27 cellular contexts compared by ENCODE assay signal in genomic region chr10:26843736-26844135, GRCh38. TPM values are rescaled to one million over a fixed set of nuclear protein-coding genes. Genes with fewer than 3 reads are reported as not detected.
A peak's percentile ranks its signal among the peaks of the same experiment; 100 is the strongest.
DNase-seq lines count a peak whose midpoint lies in the region; ATAC-seq, FAIRE-seq and TF ChIP-seq lines count a peak whose summit lies in the region.
"Had no signal": no experiment of that assay in that cellular context is flagged by ENCODE, and none has a peak within 500 bp of the region (broad histone marks: within the 10 kb centered on the region; RNA-seq: fewer than 3 reads in every experiment).

No MANE protein-coding gene starts in this region.

- H3K9ac ChIP-seq in MM.1S (ENCODE audit: low read length) = no peak overlapping the region
- H3K9ac ChIP-seq in kidney (ENCODE audit: low read length in 2 of 2) = no peak overlapping the region

- peaks cover 42% of the 10 kb centered on the region for H3F3A ChIP-seq in MM.1S (ENCODE audit: insufficient read depth, low read length)

- peak overlapping the region; percentile 7; the same call in 1 of the 2 replicates for H3K27ac ChIP-seq in MM.1S (ENCODE audit: low read length)
- no peak overlapping the region for H3K27ac ChIP-seq in kidney (ENCODE audit: low read depth in 2 of 2, low read length in 2 of 2)
- H3K27ac ChIP-seq: esophagus muscularis mucosa had no signal

- peaks cover 23% of the 10 kb centered on the region for H3K36me3 Mint-ChIP-seq in activated T-cell treated with anti-CD3 and anti-CD28 coated beads, Interleukin-2, amount 50 U/mL, for 24 hours (ENCODE audit: low read depth)
- H3K36me3 Mint-ChIP-seq in dendritic cell treated with granulocyte-macrophage colony-stimulating factor and Interleukin-4, amounts not matched to agents 40 ng/mL and 50 ng/mL, for 4 days (ENCODE audit: low read depth) = peaks cover 26% of the 10 kb centered on the region
- H3K36me3 Mint-ChIP-seq in osteocyte (ENCODE audit: unreplicated experiment) = peaks cover 5% of the 10 kb centered on the region
- H3K36me3 Mint-ChIP-seq in activated CD8-positive, alpha-beta T cell treated with anti-CD3 and anti-CD28 coated beads, Interleukin-2, amount 10 ng/mL, durations not matched to agents 7 days and 5 days (ENCODE audit: low read depth) = peaks cover 21% of the 10 kb centered on the region

- CTCF ChIA-PET in activated CD8-positive, alpha-beta T cell treated with anti-CD3 and anti-CD28 coated beads, Interleukin-2, amount 10 ng/mL, durations not matched to agents 7 days and 5 days (lab: Charles Lee) = no interaction called here

- no peaks in the 10 kb centered on the region for H3K9me3 ChIP-seq in MM.1S (replicated peaks; ENCODE audit: insufficient read depth, low read length)
- no peaks in the 10 kb centered on the region for H3K9me3 ChIP-seq in kidney (ENCODE audit: control insufficient read depth in 1 of 2, low read length in 2 of 2)
- H3K9me3 ChIP-seq: esophagus muscularis mucosa had no signal

- H3K36me3 ChIP-seq in MM.1S (replicated peaks; ENCODE audit: insufficient read depth, low read length) (no peaks in the 10 kb centered on the region; the same call in 1 of the 2 replicates), kidney (ENCODE audit: control insufficient read depth in 1 of 2, insufficient read depth in 2 of 2, low read length in 2 of 2) (no peaks in the 10 kb centered on the region)
- H3K36me3 ChIP-seq: esophagus muscularis mucosa had no signal

- peak overlapping the region; percentile 9; the same call in 1 of the 2 replicates for H3K4me2 ChIP-seq in MM.1S (ENCODE audit: low read depth, low read length)

- no peak for ATAC-seq in activated CD8-positive, alpha-beta T cell treated with anti-CD3 and anti-CD28 coated beads, Interleukin-2, amount 10 ng/mL, durations not matched to agents 7 days and 5 days
- no peak for ATAC-seq in GM18519 (IDR thresholded peaks at IDR 0.05; ENCODE audit: low FRiP score, unreplicated experiment)
- ATAC-seq: right cardiac atrium had no signal

- H3K79me2 ChIP-seq in MM.1S (ENCODE audit: low read length) = peaks cover 94% of the 10 kb centered on the region

- POLR2A ChIA-PET in activated CD8-positive, alpha-beta T cell treated with anti-CD3 and anti-CD28 coated beads, Interleukin-2, amount 10 ng/mL, durations not matched to agents 7 days and 5 days (lab: Charles Lee) = no interaction called here

- H3K27me3 ChIP-seq in MM.1S (replicated peaks; ENCODE audit: insufficient read depth, low read length) = no peaks in the 10 kb centered on the region
- H3K27me3 ChIP-seq: esophagus muscularis mucosa had no signal

- no peak overlapping the region for H3K4me3 Mint-ChIP-seq in activated T-cell treated with anti-CD3 and anti-CD28 coated beads, Interleukin-2, amount 50 U/mL, for 24 hours
- H3K4me3 Mint-ChIP-seq in dendritic cell treated with granulocyte-macrophage colony-stimulating factor and Interleukin-4, amounts not matched to agents 40 ng/mL and 50 ng/mL, for 4 days = no peak overlapping the region
- no peak overlapping the region for H3K4me3 Mint-ChIP-seq in osteocyte (ENCODE audit: unreplicated experiment)
- H3K4me3 Mint-ChIP-seq in activated CD8-positive, alpha-beta T cell treated with anti-CD3 and anti-CD28 coated beads, Interleukin-2, amount 10 ng/mL, durations not matched to agents 7 days and 5 days = no peak overlapping the region
- H3K4me3 Mint-ChIP-seq: type B pancreatic cell had no signal

- H3K4me3 ChIP-seq in MM.1S (ENCODE audit: low read length) = no peak overlapping the region
- H3K4me3 ChIP-seq in kidney (ENCODE audit: low read length in 2 of 2) = no peak overlapping the region
- H3K4me3 ChIP-seq: esophagus muscularis mucosa had no signal

- peaks cover 2% of the 10 kb centered on the region for H3K9me3 Mint-ChIP-seq in activated T-cell treated with anti-CD3 and anti-CD28 coated beads, Interleukin-2, amount 50 U/mL, for 24 hours
- no peaks in the 10 kb centered on the region for H3K9me3 Mint-ChIP-seq in dendritic cell treated with granulocyte-macrophage colony-stimulating factor and Interleukin-4, amounts not matched to agents 40 ng/mL and 50 ng/mL, for 4 days
- H3K9me3 Mint-ChIP-seq in osteocyte (ENCODE audit: unreplicated experiment) = no peaks in the 10 kb centered on the region
- no peaks in the 10 kb centered on the region for H3K9me3 Mint-ChIP-seq in activated CD8-positive, alpha-beta T cell treated with anti-CD3 and anti-CD28 coated beads, Interleukin-2, amount 10 ng/mL, durations not matched to agents 7 days and 5 days (ENCODE audit: insufficient read depth)

- no peaks in the 10 kb centered on the region for H3K9me2 ChIP-seq in MM.1S (replicated peaks; ENCODE audit: insufficient read depth, low read length)

- intact Hi-C loops in dendritic cell treated with granulocyte-macrophage colony-stimulating factor and Interleukin-4, amounts not matched to agents 40 ng/mL and 50 ng/mL, for 4 days (cut with micrococcal nuclease) = no loop called here
- intact Hi-C loops in kidney (cut with DNase I) = no loop called here

- H3K27ac Mint-ChIP-seq in activated T-cell treated with anti-CD3 and anti-CD28 coated beads, Interleukin-2, amount 50 U/mL, for 24 hours = peak overlapping the region; percentile 30
- H3K27ac Mint-ChIP-seq in dendritic cell treated with granulocyte-macrophage colony-stimulating factor and Interleukin-4, amounts not matched to agents 40 ng/mL and 50 ng/mL, for 4 days = peak overlapping the region; percentile 42
- peak overlapping the region; percentile 23 for H3K27ac Mint-ChIP-seq in osteocyte (ENCODE audit: unreplicated experiment)
- no peak overlapping the region for H3K27ac Mint-ChIP-seq in activated CD8-positive, alpha-beta T cell treated with anti-CD3 and anti-CD28 coated beads, Interleukin-2, amount 10 ng/mL, durations not matched to agents 7 days and 5 days
- H3K27ac Mint-ChIP-seq: type B pancreatic cell had no signal

- peaks cover 65% of the 10 kb centered on the region for H3K4me1 Mint-ChIP-seq in activated T-cell treated with anti-CD3 and anti-CD28 coated beads, Interleukin-2, amount 50 U/mL, for 24 hours (ENCODE audit: low read depth)
- H3K4me1 Mint-ChIP-seq in dendritic cell treated with granulocyte-macrophage colony-stimulating factor and Interleukin-4, amounts not matched to agents 40 ng/mL and 50 ng/mL, for 4 days (ENCODE audit: low read depth) = peaks cover 60% of the 10 kb centered on the region
- H3K4me1 Mint-ChIP-seq in osteocyte (ENCODE audit: unreplicated experiment) = peaks cover 22% of the 10 kb centered on the region
- peaks cover 27% of the 10 kb centered on the region for H3K4me1 Mint-ChIP-seq in activated CD8-positive, alpha-beta T cell treated with anti-CD3 and anti-CD28 coated beads, Interleukin-2, amount 10 ng/mL, durations not matched to agents 7 days and 5 days (ENCODE audit: low read depth)

- H3K4me1 ChIP-seq in MM.1S (ENCODE audit: low read length) (peaks cover 43% of the 10 kb centered on the region), kidney (ENCODE audit: control insufficient read depth in 1 of 2, insufficient read depth in 1 of 2, low read depth in 1 of 2, low read length in 2 of 2) (peaks cover 0 to 5% of the 10 kb centered on the region in 2 donors)

- no peak overlapping the region for H2AFZ ChIP-seq in MM.1S (ENCODE audit: low read length)

- no peak for DNase-seq in activated T-cell treated with anti-CD3 and anti-CD28 coated beads, Interleukin-2, amount 50 U/mL, for 24 hours
- no peak for DNase-seq in activated T-cell treated with anti-CD3 and anti-CD28 coated beads, Interleukin-2, amount 50 U/mL, for 48 hours
- DNase-seq in MM.1S (no peak), osteocyte (ENCODE audit: extremely low spot score, unreplicated experiment) (no peak), kidney (no peak)
- DNase-seq in activated CD8-positive, alpha-beta T cell treated with anti-CD3 and anti-CD28 coated beads, Interleukin-2, amount 10 ng/mL, durations not matched to agents 7 days and 5 days = no peak
- DNase-seq: activated CD4-positive, alpha-beta T cell treated with anti-CD3 and anti-CD28 coated beads, Interleukin-2, amount 50 U/mL, for 1 hour; activated CD8-positive, alpha-beta memory T cell treated with anti-CD3 and anti-CD28 coated beads, Interleukin-2, amount 50 U/mL, for 4 hours; activated gamma-delta T cell treated with Interleukin-2 at 50 U/mL for 16 hours; cerebellar nuclear complex; effector CD8-positive, alpha-beta T cell; EL; GOT3; Kasumi-1; kidney glomerular epithelial cell; NCI-H1105; NCI-H2081 treated with DMSO at 0.1 percent for 48 hours; NCI-H446; right cardiac atrium; SIG-M5; stimulated activated CD4-positive, alpha-beta T cell treated with anti-CD3 and anti-CD28 coated beads, Interleukin-12 subunit alpha, Interleukin-12 subunit beta, amount 100 ng/mL, for 4 hours had no signal

- H4K20me1 ChIP-seq in MM.1S (ENCODE audit: insufficient read depth, low read length) = no peaks in the 10 kb centered on the region

- TF ChIP-seq CTCF in MM.1S (IDR thresholded peaks at IDR 0.05; ENCODE audit: low read length) (no peak), osteocyte (IDR thresholded peaks at IDR 0.05) (no peak), kidney (IDR thresholded peaks at IDR 0.05; ENCODE audit: borderline replicate concordance, extremely low read depth, insufficient read depth) (no peak)

- FAIRE-seq in kidney (lab: Jason Lieb, UNC) = no peak
- FAIRE-seq: A204.1, D721Med had no signal

- H3K27me3 Mint-ChIP-seq in activated T-cell treated with anti-CD3 and anti-CD28 coated beads, Interleukin-2, amount 50 U/mL, for 24 hours = no peaks in the 10 kb centered on the region
- H3K27me3 Mint-ChIP-seq in dendritic cell treated with granulocyte-macrophage colony-stimulating factor and Interleukin-4, amounts not matched to agents 40 ng/mL and 50 ng/mL, for 4 days = no peaks in the 10 kb centered on the region
- no peaks in the 10 kb centered on the region for H3K27me3 Mint-ChIP-seq in osteocyte (ENCODE audit: unreplicated experiment)
- no peaks in the 10 kb centered on the region for H3K27me3 Mint-ChIP-seq in activated CD8-positive, alpha-beta T cell treated with anti-CD3 and anti-CD28 coated beads, Interleukin-2, amount 10 ng/mL, durations not matched to agents 7 days and 5 days (ENCODE audit: low read depth)
- H3K27me3 Mint-ChIP-seq: type B pancreatic cell had no signal

RNA-seq across cellular contexts. Expression of gene ABI1, which starts 17.0 kb away (rescaled TPM):
- total RNA-seq in osteocyte = 62.2 and 64.1 TPM in 2 replicates
- total RNA-seq in activated CD8-positive, alpha-beta T cell treated with anti-CD3 and anti-CD28 coated beads, Interleukin-2, amount 10 ng/mL, durations not matched to agents 7 days and 5 days = 10 to 100 TPM; 46.9 to 49.7 TPM
- total RNA-seq in kidney = 54.1 TPM
- polyA plus RNA-seq in kidney (ENCODE audit: insufficient read depth, low read depth, low replicate concordance) = 25.7 TPM
